Comparison of ENCODE assay signal across 16 cellular contexts in genomic region chr9:121944741-121945191, GRCh38.
DNase-seq lines count a peak whose midpoint lies in the region; FAIRE-seq and TF ChIP-seq lines count a peak whose summit lies in the region.
"Had no signal": no experiment of that assay in that cellular context is flagged by ENCODE, and none has a peak within 500 bp of the region (broad histone marks: within the 10 kb centered on the region; RNA-seq: fewer than 3 reads in every experiment).

No MANE protein-coding gene starts in this region.

- no peak overlapping the region for H3K4me3 Mint-ChIP-seq in activated naive CD4-positive, alpha-beta T cell treated with anti-CD3 and anti-CD28 coated beads, Interleukin-2, amount 10 ng/mL, durations not matched to agents 7 days and 5 days
- H3K4me3 Mint-ChIP-seq: nephron progenitor cell had no signal

- H3K4me3 ChIP-seq in SK-N-SH (ENCODE audit: low read depth in 2 of 2, low read length in 1 of 2) (no peak overlapping the region), fibroblast of lung (replicated peaks in 1 of 4; ENCODE audit: control extremely low read depth in 1 of 4, insufficient read depth in 1 of 4, low read depth in 3 of 4, low read length in 4 of 4) (no peak overlapping the region), smooth muscle cell (no peak overlapping the region)
- H3K4me3 ChIP-seq: skin epidermis, transverse colon had no signal

- peaks cover 3% of the 10 kb centered on the region for H3K27me3 Mint-ChIP-seq in activated naive CD4-positive, alpha-beta T cell treated with anti-CD3 and anti-CD28 coated beads, Interleukin-2, amount 10 ng/mL, durations not matched to agents 7 days and 5 days

- H4K20me1 ChIP-seq in SK-N-SH (ENCODE audit: insufficient read depth) = no peaks in the 10 kb centered on the region
- no peaks in the 10 kb centered on the region for H4K20me1 ChIP-seq in fibroblast of lung (ENCODE audit: control insufficient read depth, extremely low read depth, insufficient read depth, low read length)
- no peaks in the 10 kb centered on the region for H4K20me1 ChIP-seq in smooth muscle cell (ENCODE audit: low read depth)

- peak; percentile 71 for DNase-seq in H54 (ENCODE audit: insufficient read length, low spot score)
- no peak for DNase-seq in SK-N-SH
- DNase-seq in fibroblast of lung (ENCODE audit: low read depth in 2 of 2) = peak; percentile 59
- DNase-seq in smooth muscle cell (lab: John Stamatoyannopoulos, UW; ENCODE audit: unreplicated experiment) = no peak
- no peak for DNase-seq in activated CD4-positive, alpha-beta T cell treated with anti-CD3 and anti-CD28 coated beads, Interleukin-2, amount 50 U/mL, for 48 hours
- DNase-seq in activated naive CD4-positive, alpha-beta T cell treated with anti-CD3 and anti-CD28 coated beads, Interleukin-2, amount 10 ng/mL, durations not matched to agents 7 days and 5 days = no peak
- no peak for DNase-seq in activated CD4-positive, alpha-beta T cell treated with anti-CD3 and anti-CD28 coated beads for 48 hours
- DNase-seq: activated CD8-positive, alpha-beta memory T cell treated with anti-CD3 and anti-CD28 coated beads for 24 hours; activated naive CD4-positive, alpha-beta T cell treated with anti-CD3 and anti-CD28 coated beads, Interleukin-2, amount 50 U/mL, for 16 hours; cortex of kidney; NCI-H2107; nephron progenitor cell; transverse colon had no signal

- no peaks in the 10 kb centered on the region for H3K4me1 Mint-ChIP-seq in activated naive CD4-positive, alpha-beta T cell treated with anti-CD3 and anti-CD28 coated beads, Interleukin-2, amount 10 ng/mL, durations not matched to agents 7 days and 5 days
- H3K4me1 Mint-ChIP-seq: nephron progenitor cell had no signal

- H3K27me3 ChIP-seq in SK-N-SH (ENCODE audit: insufficient read depth) (no peaks in the 10 kb centered on the region), fibroblast of lung (ENCODE audit: control insufficient read depth, insufficient read depth, low read length) (no peaks in the 10 kb centered on the region), smooth muscle cell (ENCODE audit: low read depth) (peaks cover 6% of the 10 kb centered on the region)
- H3K27me3 ChIP-seq: transverse colon had no signal

- H3K9me2 ChIP-seq in SK-N-SH = no peaks in the 10 kb centered on the region

- TF ChIP-seq CTCF in SK-N-SH (IDR thresholded peaks at IDR 0.05) = no peak
- TF ChIP-seq CTCF in fibroblast of lung (conservative IDR thresholded peaks at IDR 0.05 in 1 of 2, IDR thresholded peaks at IDR 0.05 in 1 of 2; ENCODE audit: low read depth in 1 of 2, low read length in 2 of 2) = no peak
- no peak for TF ChIP-seq CTCF in smooth muscle cell (IDR thresholded peaks at IDR 0.05; ENCODE audit: borderline replicate concordance, insufficient read depth, poor library complexity, severe bottlenecking)

- no peaks in the 10 kb centered on the region for H3K9me3 Mint-ChIP-seq in activated naive CD4-positive, alpha-beta T cell treated with anti-CD3 and anti-CD28 coated beads, Interleukin-2, amount 10 ng/mL, durations not matched to agents 7 days and 5 days
- H3K9me3 Mint-ChIP-seq: nephron progenitor cell had no signal

- POLR2A ChIA-PET in SK-N-SH (lab: Yijun Ruan, JAX) = no interaction called here

- CTCF ChIA-PET in SK-N-SH (lab: Yijun Ruan, JAX) = interaction anchor here (1.7 kb wide), 1 partner anchor 14 kb away, joined by 4 read pairs; no protein-coding TSS in a partner anchor
- CTCF ChIA-PET in activated naive CD4-positive, alpha-beta T cell treated with anti-CD3 and anti-CD28 coated beads, Interleukin-2, amount 10 ng/mL, durations not matched to agents 7 days and 5 days (lab: Charles Lee) = no interaction called here

- H3K4me1 ChIP-seq in SK-N-SH (ENCODE audit: control insufficient read depth in 1 of 2, insufficient read depth in 2 of 2, low read depth in 1 of 2, low read length in 1 of 2) (peaks cover 14 to 35% of the 10 kb centered on the region in 2 experiments), fibroblast of lung (ENCODE audit: control insufficient read depth, extremely low read depth, insufficient read depth, low read length) (peaks cover 3% of the 10 kb centered on the region), smooth muscle cell (ENCODE audit: low read depth) (peaks cover 7% of the 10 kb centered on the region)
- H3K4me1 ChIP-seq: transverse colon had no signal

- H3K27ac Mint-ChIP-seq in activated naive CD4-positive, alpha-beta T cell treated with anti-CD3 and anti-CD28 coated beads, Interleukin-2, amount 10 ng/mL, durations not matched to agents 7 days and 5 days = no peak overlapping the region
- H3K27ac Mint-ChIP-seq: nephron progenitor cell had no signal

- H3F3A ChIP-seq in SK-N-SH (replicated peaks; ENCODE audit: insufficient read depth) (peaks cover 27% of the 10 kb centered on the region), smooth muscle cell (ENCODE audit: low read depth) (no peaks in the 10 kb centered on the region)

- peak; percentile 62 for FAIRE-seq in H54 (lab: Jason Lieb, UNC)
- FAIRE-seq: RCC 7860 had no signal

- 41% methylated on average over 5 of the region's 5 CpGs for WGBS in SK-N-SH (ENCODE audit: low lambda C conversion rate)
- 40% methylated on average over 5 of the region's 5 CpGs for WGBS in smooth muscle cell (ENCODE audit: low lambda C conversion rate)

- H3K36me3 Mint-ChIP-seq in activated naive CD4-positive, alpha-beta T cell treated with anti-CD3 and anti-CD28 coated beads, Interleukin-2, amount 10 ng/mL, durations not matched to agents 7 days and 5 days = no peaks in the 10 kb centered on the region

- H3K4me2 ChIP-seq in SK-N-SH (peak overlapping the region; percentile 54), fibroblast of lung (ENCODE audit: extremely low read depth, insufficient read depth, low read length) (no peak overlapping the region), smooth muscle cell (peak overlapping the region; percentile 57)
- H3K4me2 ChIP-seq: KMS-11 had no signal

- peak overlapping the region; percentile 56 to 99; a peak in 3 of 4 replicates for H3K27ac ChIP-seq in SK-N-SH (ENCODE audit: low read depth in 2 of 2, low read length in 1 of 2)
- H3K27ac ChIP-seq in fibroblast of lung (ENCODE audit: insufficient read depth, low read length) = no peak overlapping the region
- H3K27ac ChIP-seq in smooth muscle cell (ENCODE audit: low read depth) = peak overlapping the region; percentile 66
- H3K27ac ChIP-seq: KMS-11, transverse colon had no signal

- TF ChIP-seq RAD21 in SK-N-SH (IDR thresholded peaks at IDR 0.05; ENCODE audit: low read length) = no peak

- H2AFZ ChIP-seq in SK-N-SH (ENCODE audit: low read depth) (0 out of 2 replicates have a peak overlapping the region, but pooled peaks have one; percentile 5), fibroblast of lung (ENCODE audit: low read length) (no peak overlapping the region), smooth muscle cell (ENCODE audit: low read depth) (no peak overlapping the region)

- H3K9ac ChIP-seq in SK-N-SH (peak overlapping the region; percentile 63), fibroblast of lung (ENCODE audit: insufficient read depth, low read length) (no peak overlapping the region), smooth muscle cell (ENCODE audit: low read depth) (peak overlapping the region; percentile 9)
- H3K9ac ChIP-seq: KMS-11 had no signal

- H3K79me2 ChIP-seq in SK-N-SH (ENCODE audit: insufficient read depth) (peaks cover 69% of the 10 kb centered on the region), fibroblast of lung (ENCODE audit: control insufficient read depth, insufficient read depth, low read length) (no peaks in the 10 kb centered on the region), smooth muscle cell (ENCODE audit: low read depth) (no peaks in the 10 kb centered on the region)

- 0 out of 4 replicates have a peak, but pooled peaks of 1 of the 2 experiments have one; percentile 35 for TF ChIP-seq EP300 in SK-N-SH (IDR thresholded peaks at IDR 0.05; ENCODE audit: borderline replicate concordance in 1 of 2, low read depth in 1 of 2, low read length in 1 of 2)

- no peak for TF ChIP-seq POLR2A in H54 (IDR thresholded peaks at IDR 0.05; ENCODE audit: low read depth, low read length)

- peaks cover 0 to 6% of the 10 kb centered on the region in 2 experiments for H3K36me3 ChIP-seq in SK-N-SH (replicated peaks in 1 of 2; ENCODE audit: control insufficient read depth in 1 of 2, insufficient read depth in 2 of 2, low read length in 1 of 2)
- H3K36me3 ChIP-seq in fibroblast of lung (ENCODE audit: control insufficient read depth, insufficient read depth, low read length) = no peaks in the 10 kb centered on the region
- no peaks in the 10 kb centered on the region for H3K36me3 ChIP-seq in smooth muscle cell (ENCODE audit: low read depth)
- H3K36me3 ChIP-seq: transverse colon had no signal

- no peaks in the 10 kb centered on the region for H3K9me3 ChIP-seq in SK-N-SH
- no peaks in the 10 kb centered on the region for H3K9me3 ChIP-seq in fibroblast of lung (ENCODE audit: control insufficient read depth, insufficient read depth, low read depth, low read length)
- no peaks in the 10 kb centered on the region for H3K9me3 ChIP-seq in smooth muscle cell (replicated peaks; ENCODE audit: low read depth)
- H3K9me3 ChIP-seq: transverse colon had no signal

TF ChIP-seq in SK-N-SH, 30 proteins besides CTCF, POLR2A, EP300 and RAD21:
- 0 out of 2 replicates have a peak, but pooled peaks have one; percentile 12 for TF ChIP-seq TEAD4 (IDR thresholded peaks at IDR 0.05; ENCODE audit: borderline replicate concordance, insufficient read depth)
- TF ChIP-seq JUND (IDR thresholded peaks at IDR 0.05) = peak; percentile 39; the same call in 1 of the 2 replicates
- TF ChIP-seq RXRA (IDR thresholded peaks at IDR 0.05; ENCODE audit: borderline replicate concordance, low read depth) = 0 out of 2 replicates have a peak, but pooled peaks have one; percentile 22
- TF ChIP-seq CHD2 (IDR thresholded peaks at IDR 0.05; ENCODE audit: low read length, partially characterized antibody) = no peak
- TF ChIP-seq MAX (IDR thresholded peaks at IDR 0.05; ENCODE audit: low read depth) = no peak
- TF ChIP-seq TCF12 (IDR thresholded peaks at IDR 0.05) = peak; percentile 41
- peak; percentile 41; the same call in 1 of the 2 replicates for TF ChIP-seq FOSL2 (IDR thresholded peaks at IDR 0.05; ENCODE audit: borderline replicate concordance, low read depth)
- peak; percentile 87 for TF ChIP-seq MEF2A (IDR thresholded peaks at IDR 0.05; ENCODE audit: borderline replicate concordance, low read depth)
TF ChIP-seq in SK-N-SH: peak in this region for 6.

Comparison
In these comparisons a context has a peak if more than half of its experiments do, and no peak if none do; other contexts are left out.
1. DNase-seq: peak in H54 (single experiment) and fibroblast of lung (2 of 2); none in SK-N-SH (single experiment), smooth muscle cell (single experiment), activated CD4-positive, alpha-beta T cell treated with anti-CD3 and anti-CD28 coated beads, Interleukin-2, amount 50 U/mL, for 48 hours (0 of 2), activated naive CD4-positive, alpha-beta T cell treated with anti-CD3 and anti-CD28 coated beads, Interleukin-2, amount 10 ng/mL, durations not matched to agents 7 days and 5 days (single experiment) and activated CD4-positive, alpha-beta T cell treated with anti-CD3 and anti-CD28 coated beads for 48 hours (single experiment).